22 cellular contexts compared by ENCODE assay signal in genomic region chr15:89198934-89199333, GRCh38. TPM values are rescaled to one million over a fixed set of nuclear protein-coding genes. Genes with fewer than 3 reads are reported as not detected.
DNase-seq lines count a peak whose midpoint lies in the region; ATAC-seq, FAIRE-seq and TF ChIP-seq lines count a peak whose summit lies in the region.
"Had no signal": no experiment of that assay in that cellular context is flagged by ENCODE, and none has a peak within 500 bp of the region (broad histone marks: within the 10 kb centered on the region; RNA-seq: fewer than 3 reads in every experiment).

No MANE protein-coding gene starts in this region.

- H3K4me1 ChIP-seq in body of pancreas (peaks cover 49% of the 10 kb centered on the region), iPS-20b (ENCODE audit: insufficient read depth, low read length) (peaks cover 38% of the 10 kb centered on the region), rectal smooth muscle tissue (ENCODE audit: control insufficient read depth, insufficient read depth, low read length) (peaks cover 3% of the 10 kb centered on the region)

- no peak overlapping the region for H3K4me3 Mint-ChIP-seq in stimulated activated effector memory CD8-positive, alpha-beta T cell treated with anti-CD3 and anti-CD28 coated beads, Interleukin-12 subunit alpha, Interleukin-12 subunit beta, amount 100 ng/mL, for 72 hours
- H3K4me3 Mint-ChIP-seq: activated CD4-positive, alpha-beta T cell treated with anti-CD3 and anti-CD28 coated beads, Interleukin-2, amount 10 ng/mL, durations not matched to agents 7 days and 5 days; activated T-helper 17 cell treated with anti-CD3 and anti-CD28 coated beads, Interleukin-2, amount 50 U/mL, for 72 hours; stimulated activated naive CD8-positive, alpha-beta T cell treated with anti-CD3 and anti-CD28 coated beads, Interleukin-15, Interleukin-2, amounts not matched to agents 100 ng/mL and 50 ng/mL, for 24 hours had no signal

- TF ChIP-seq CTCF in body of pancreas (IDR thresholded peaks at IDR 0.05) = no peak

- peaks cover 28% of the 10 kb centered on the region for H3K36me3 Mint-ChIP-seq in stimulated activated effector memory CD8-positive, alpha-beta T cell treated with anti-CD3 and anti-CD28 coated beads, Interleukin-12 subunit alpha, Interleukin-12 subunit beta, amount 100 ng/mL, for 72 hours

- H3K36me3 ChIP-seq in body of pancreas (replicated peaks in 1 of 2; ENCODE audit: insufficient read depth in 1 of 2, low read depth in 2 of 2) (peaks cover 3 to 12% of the 10 kb centered on the region in 2 donors), iPS-20b (ENCODE audit: insufficient read depth, low read depth, low read length) (no peaks in the 10 kb centered on the region), rectal smooth muscle tissue (ENCODE audit: control insufficient read depth, insufficient read depth, low read length) (peaks cover 20% of the 10 kb centered on the region)

- H3K9ac ChIP-seq in iPS-20b (ENCODE audit: low read depth, low read length) (peak overlapping the region; percentile 21; the same call in 1 of the 2 replicates), rectal smooth muscle tissue (ENCODE audit: low read length) (no peak overlapping the region)
- H3K9ac ChIP-seq: BLaER1 treated with 17β-estradiol and CSF1 and Interleukin-3, amounts not matched to agents 10 nM and 100 nM had no signal

- peak; percentile 45 for ATAC-seq in body of pancreas
- ATAC-seq in stimulated activated effector memory CD8-positive, alpha-beta T cell treated with anti-CD3 and anti-CD28 coated beads, Interleukin-12 subunit alpha, Interleukin-12 subunit beta, amount 100 ng/mL, for 72 hours = no peak
- ATAC-seq: HepG2 had no signal

- H3K9me3 ChIP-seq in body of pancreas (no peaks in the 10 kb centered on the region), iPS-20b (ENCODE audit: insufficient read depth, low read depth, low read length) (no peaks in the 10 kb centered on the region)
- H3K9me3 ChIP-seq: BLaER1 treated with 17β-estradiol and CSF1 and Interleukin-3, amounts not matched to agents 10 nM and 100 nM; neutrophil; spleen had no signal

- H3K27ac Mint-ChIP-seq in stimulated activated effector memory CD8-positive, alpha-beta T cell treated with anti-CD3 and anti-CD28 coated beads, Interleukin-12 subunit alpha, Interleukin-12 subunit beta, amount 100 ng/mL, for 72 hours = no peak overlapping the region
- H3K27ac Mint-ChIP-seq: activated CD4-positive, alpha-beta T cell treated with anti-CD3 and anti-CD28 coated beads, Interleukin-2, amount 10 ng/mL, durations not matched to agents 7 days and 5 days; stimulated activated naive CD8-positive, alpha-beta T cell treated with anti-CD3 and anti-CD28 coated beads, Interleukin-15, Interleukin-2, amounts not matched to agents 100 ng/mL and 50 ng/mL, for 24 hours had no signal

- no peaks in the 10 kb centered on the region for H3K9me3 Mint-ChIP-seq in stimulated activated effector memory CD8-positive, alpha-beta T cell treated with anti-CD3 and anti-CD28 coated beads, Interleukin-12 subunit alpha, Interleukin-12 subunit beta, amount 100 ng/mL, for 72 hours
- H3K9me3 Mint-ChIP-seq: activated CD4-positive, alpha-beta T cell treated with anti-CD3 and anti-CD28 coated beads, Interleukin-2, amount 10 ng/mL, durations not matched to agents 7 days and 5 days; activated T-helper 17 cell treated with anti-CD3 and anti-CD28 coated beads, Interleukin-2, amount 50 U/mL, for 72 hours; stimulated activated naive CD8-positive, alpha-beta T cell treated with anti-CD3 and anti-CD28 coated beads, Interleukin-15, Interleukin-2, amounts not matched to agents 100 ng/mL and 50 ng/mL, for 24 hours had no signal

- FAIRE-seq in GM12892 (lab: Jason Lieb, UNC) = no peak
- FAIRE-seq: HepG2 had no signal

- H3K27ac ChIP-seq in body of pancreas (peak overlapping the region; percentile 61 to 85 (median 80)), iPS-20b (ENCODE audit: low read length) (peak overlapping the region; percentile 16), rectal smooth muscle tissue (ENCODE audit: low read depth, low read length) (peak overlapping the region; percentile 52)
- H3K27ac ChIP-seq: 22Rv1; BLaER1 treated with 17β-estradiol and CSF1 and Interleukin-3, amounts not matched to agents 10 nM and 100 nM had no signal

- TF ChIP-seq POLR2A in body of pancreas (IDR thresholded peaks at IDR 0.05) = peak in 1 of 3 donors; percentile 27
- no peak for TF ChIP-seq POLR2A in GM12892 (IDR thresholded peaks at IDR 0.05; ENCODE audit: low read depth, low read length)

- DNase-seq in DMS79 treated with DMSO at 0.1 percent for 48 hours (lab: John Stamatoyannopoulos, UW) (peak; percentile 7), DMS79 (lab: John Stamatoyannopoulos, UW) (no peak), body of pancreas (peak in 2 of 4 donors; percentile 48 to 55), posterior vena cava (ENCODE audit: low spot score) (no peak), GM12892 (ENCODE audit: insufficient read length) (no peak)
- DNase-seq in stimulated activated effector memory CD8-positive, alpha-beta T cell treated with anti-CD3 and anti-CD28 coated beads, Interleukin-12 subunit alpha, Interleukin-12 subunit beta, amount 100 ng/mL, for 72 hours (ENCODE audit: low spot score in 2 of 2) = no peak
- DNase-seq: activated CD4-positive, alpha-beta T cell treated with anti-CD3 and anti-CD28 coated beads, Interleukin-2, amount 10 ng/mL, durations not matched to agents 7 days and 5 days; GOT3; NCI-H2107; spleen; T-helper 9 cell had no signal

- no peak overlapping the region for H3K4me3 ChIP-seq in body of pancreas
- H3K4me3 ChIP-seq in iPS-20b (ENCODE audit: low read length) = no peak overlapping the region
- no peak overlapping the region for H3K4me3 ChIP-seq in rectal smooth muscle tissue (ENCODE audit: low read length)
- H3K4me3 ChIP-seq: BLaER1 treated with 17β-estradiol and CSF1 and Interleukin-3, amounts not matched to agents 10 nM and 100 nM; coronary artery; spleen had no signal

- 24 to 33% methylated on average over 3 of the region's 3 CpGs for WGBS in body of pancreas, 2 donors

- H3K27me3 ChIP-seq in body of pancreas (no peaks in the 10 kb centered on the region), iPS-20b (ENCODE audit: insufficient read depth, low read length) (no peaks in the 10 kb centered on the region), rectal smooth muscle tissue (ENCODE audit: control insufficient read depth, insufficient read depth, low read length) (no peaks in the 10 kb centered on the region)
- H3K27me3 ChIP-seq: BLaER1 treated with 17β-estradiol and CSF1 and Interleukin-3, amounts not matched to agents 10 nM and 100 nM; neutrophil; spleen had no signal

- H3K4me1 Mint-ChIP-seq in stimulated activated effector memory CD8-positive, alpha-beta T cell treated with anti-CD3 and anti-CD28 coated beads, Interleukin-12 subunit alpha, Interleukin-12 subunit beta, amount 100 ng/mL, for 72 hours = peaks cover 20% of the 10 kb centered on the region

- intact Hi-C loops in body of pancreas (cut with DNase I) (no loop called here), posterior vena cava (cut with DNase I) (no loop called here)

RNA-seq across cellular contexts. Expression of gene RLBP1, which starts 22.4 kb away (rescaled TPM):
- not detected for total RNA-seq in body of pancreas
- not detected for total RNA-seq in posterior vena cava
- not detected for polyA plus RNA-seq in GM12892 (2012; ENCODE audit: missing spikeins)
- total RNA-seq: activated CD4-positive, alpha-beta T cell treated with anti-CD3 and anti-CD28 coated beads, Interleukin-2, amount 10 ng/mL, durations not matched to agents 7 days and 5 days; activated T-helper 17 cell treated with anti-CD3 and anti-CD28 coated beads, Interleukin-2, amount 50 U/mL, for 72 hours; HepG2; lower leg skin; spleen had no signal
- polyA plus RNA-seq: esophagus, spleen had no signal

RNA-seq across cellular contexts. Expression of gene FANCI, which starts 44.8 kb away (rescaled TPM):
- 1 to 10 TPM; 1.0 to 7.3 TPM for total RNA-seq in body of pancreas
- total RNA-seq in posterior vena cava = 1 to 10 TPM; 6.1 to 7.0 TPM
- 69.4 TPM for polyA plus RNA-seq in GM12892 (2012; ENCODE audit: missing spikeins)

Comparison
In these comparisons a context has a peak if more than half of its experiments do, and no peak if none do; other contexts are left out.
1. H3K27ac ChIP-seq: peak in every context shown above with its lines; median percentile 80 in body of pancreas; 52 in rectal smooth muscle tissue; 16 in iPS-20b.